In genomic region chr12:124544311-124544970, GRCh38 we compare ENCODE assay signal across 13 cellular contexts. TPM values are rescaled to one million over a fixed set of nuclear protein-coding genes. Genes with fewer than 3 reads are reported as not detected.
DNase-seq lines count a peak whose midpoint lies in the region; ATAC-seq and TF ChIP-seq lines count a peak whose summit lies in the region.
"Had no signal": no experiment of that assay in that cellular context is flagged by ENCODE, and none has a peak within 500 bp of the region (broad histone marks: within the 10 kb centered on the region; RNA-seq: fewer than 3 reads in every experiment).

No MANE protein-coding gene starts in this region.

- H3K4me3 Mint-ChIP-seq in activated CD8-positive, alpha-beta T cell treated with anti-CD3 and anti-CD28 coated beads, Interleukin-2, amount 10 ng/mL, durations not matched to agents 7 days and 5 days: no peak overlapping the region
- no peak overlapping the region for H3K4me3 Mint-ChIP-seq in activated CD8-positive, alpha-beta T cell treated with anti-CD3 and anti-CD28 coated beads for 36 hours
- H3K4me3 Mint-ChIP-seq in stimulated activated memory B cell treated with anti-CD40 and anti-IgM and Interleukin-4, amounts not matched to agents 10 μg/mL and 1 μg/mL and 100 μg/mL, for 72 hours: no peak overlapping the region

- POLR2A ChIA-PET in activated CD8-positive, alpha-beta T cell treated with anti-CD3 and anti-CD28 coated beads, Interleukin-2, amount 10 ng/mL, durations not matched to agents 7 days and 5 days (lab: Charles Lee): no interaction called here
- POLR2A ChIA-PET in activated CD8-positive, alpha-beta T cell treated with anti-CD3 and anti-CD28 coated beads for 36 hours (lab: Charles Lee): interaction anchor here (2.1 kb wide), 1 partner anchor 91 kb away, joined by 6 read pairs; no protein-coding TSS in a partner anchor
- POLR2A ChIA-PET in Panc1 (lab: Charles Lee): interaction anchor here (0.7 kb wide), 1 partner anchor 25 kb away, joined by 8 read pairs; no protein-coding TSS in a partner anchor

- H3K27me3 Mint-ChIP-seq in activated CD8-positive, alpha-beta T cell treated with anti-CD3 and anti-CD28 coated beads, Interleukin-2, amount 10 ng/mL, durations not matched to agents 7 days and 5 days (ENCODE audit: low read depth): no peaks in the 10 kb centered on the region
- no peaks in the 10 kb centered on the region for H3K27me3 Mint-ChIP-seq in activated CD8-positive, alpha-beta T cell treated with anti-CD3 and anti-CD28 coated beads for 36 hours
- no peaks in the 10 kb centered on the region for H3K27me3 Mint-ChIP-seq in stimulated activated memory B cell treated with anti-CD40 and anti-IgM and Interleukin-4, amounts not matched to agents 10 μg/mL and 1 μg/mL and 100 μg/mL, for 72 hours

- H3K9me2 ChIP-seq in hepatocyte (replicated peaks; ENCODE audit: insufficient read depth): no peaks in the 10 kb centered on the region

- H3K9me3 ChIP-seq in Panc1 (ENCODE audit: control insufficient read depth, insufficient read depth, low read depth, low read length): no peaks in the 10 kb centered on the region
- H3K9me3 ChIP-seq in hepatocyte (ENCODE audit: low read depth): no peaks in the 10 kb centered on the region
- H3K9me3 ChIP-seq: right lobe of liver had no signal

- peak overlapping the region; percentile 56 for H3K4me2 ChIP-seq in hepatocyte

- H3K4me1 ChIP-seq in Panc1 (ENCODE audit: control insufficient read depth, insufficient read depth, low read length) (peaks cover 81% of the 10 kb centered on the region), hepatocyte (ENCODE audit: insufficient read depth) (peaks cover 48% of the 10 kb centered on the region)
- H3K4me1 ChIP-seq: right lobe of liver had no signal

- H3K27me3 ChIP-seq in Panc1 (ENCODE audit: control insufficient read depth, insufficient read depth, low read length): no peaks in the 10 kb centered on the region
- H3K27me3 ChIP-seq in hepatocyte: no peaks in the 10 kb centered on the region
- H3K27me3 ChIP-seq: right lobe of liver had no signal

- H3K9me3 Mint-ChIP-seq in activated CD8-positive, alpha-beta T cell treated with anti-CD3 and anti-CD28 coated beads, Interleukin-2, amount 10 ng/mL, durations not matched to agents 7 days and 5 days (ENCODE audit: insufficient read depth): no peaks in the 10 kb centered on the region
- no peaks in the 10 kb centered on the region for H3K9me3 Mint-ChIP-seq in activated CD8-positive, alpha-beta T cell treated with anti-CD3 and anti-CD28 coated beads for 36 hours
- H3K9me3 Mint-ChIP-seq in stimulated activated memory B cell treated with anti-CD40 and anti-IgM and Interleukin-4, amounts not matched to agents 10 μg/mL and 1 μg/mL and 100 μg/mL, for 72 hours: no peaks in the 10 kb centered on the region

- 61% methylated on average over 12 of the region's 16 CpGs for WGBS in hepatocyte (ENCODE audit: low lambda C conversion rate, missing lambda C conversion rate)

- intact Hi-C loops in activated CD8-positive, alpha-beta T cell treated with anti-CD3 and anti-CD28 coated beads for 36 hours (cut with micrococcal nuclease): loop anchor here (10.0 kb wide), 1 partner anchor 90 kb away; no protein-coding TSS in a partner anchor
- intact Hi-C loops in Panc1 (cut with micrococcal nuclease; ENCODE audit: unreplicated experiment): no loop called here

- H3K79me2 ChIP-seq in hepatocyte: peaks cover 87% of the 10 kb centered on the region

- in situ Hi-C loops in Panc1 (cut with HindIII; ENCODE audit: low pct_unique_long_range_greater_than_20kb, low sequenced_read_pairs): no loop called here

- H3K36me3 ChIP-seq in Panc1 (ENCODE audit: control insufficient read depth, insufficient read depth, low read length) (no peaks in the 10 kb centered on the region), hepatocyte (replicated peaks; ENCODE audit: insufficient read depth, low read depth) (no peaks in the 10 kb centered on the region)
- H3K36me3 ChIP-seq: right lobe of liver had no signal

- peak overlapping the region; percentile 30 for H3K27ac Mint-ChIP-seq in activated CD8-positive, alpha-beta T cell treated with anti-CD3 and anti-CD28 coated beads, Interleukin-2, amount 10 ng/mL, durations not matched to agents 7 days and 5 days
- H3K27ac Mint-ChIP-seq in activated CD8-positive, alpha-beta T cell treated with anti-CD3 and anti-CD28 coated beads for 36 hours: no peak overlapping the region
- H3K27ac Mint-ChIP-seq in stimulated activated memory B cell treated with anti-CD40 and anti-IgM and Interleukin-4, amounts not matched to agents 10 μg/mL and 1 μg/mL and 100 μg/mL, for 72 hours: peak overlapping the region; percentile 76

- BruUV-seq in Panc1 (replicated peaks; lab: Mats Ljungman, UMichigan): no TSS peak

- H3K4me1 Mint-ChIP-seq in activated CD8-positive, alpha-beta T cell treated with anti-CD3 and anti-CD28 coated beads, Interleukin-2, amount 10 ng/mL, durations not matched to agents 7 days and 5 days (ENCODE audit: low read depth): peaks cover 36% of the 10 kb centered on the region
- H3K4me1 Mint-ChIP-seq in activated CD8-positive, alpha-beta T cell treated with anti-CD3 and anti-CD28 coated beads for 36 hours (ENCODE audit: low read depth): peaks cover 66% of the 10 kb centered on the region
- H3K4me1 Mint-ChIP-seq in stimulated activated memory B cell treated with anti-CD40 and anti-IgM and Interleukin-4, amounts not matched to agents 10 μg/mL and 1 μg/mL and 100 μg/mL, for 72 hours: peaks cover 70% of the 10 kb centered on the region

- H3K4me3 ChIP-seq in Panc1 (ENCODE audit: low read depth in 2 of 2, low read length in 2 of 2) (peak overlapping the region in 1 of 2 experiments; percentile 14; a peak in 2 of 4 replicates), hepatocyte (no peak overlapping the region)
- H3K4me3 ChIP-seq: right lobe of liver had no signal

- CTCF ChIA-PET in activated CD8-positive, alpha-beta T cell treated with anti-CD3 and anti-CD28 coated beads, Interleukin-2, amount 10 ng/mL, durations not matched to agents 7 days and 5 days (lab: Charles Lee): no interaction called here
- CTCF ChIA-PET in activated CD8-positive, alpha-beta T cell treated with anti-CD3 and anti-CD28 coated beads for 36 hours (lab: Charles Lee): no interaction called here
- CTCF ChIA-PET in Panc1 (lab: Charles Lee): no interaction called here

- no peak for ATAC-seq in activated CD8-positive, alpha-beta T cell treated with anti-CD3 and anti-CD28 coated beads, Interleukin-2, amount 10 ng/mL, durations not matched to agents 7 days and 5 days
- no peak for ATAC-seq in activated CD8-positive, alpha-beta T cell treated with anti-CD3 and anti-CD28 coated beads for 36 hours
- ATAC-seq in Panc1: peak; percentile 39
- no peak for ATAC-seq in stimulated activated memory B cell treated with anti-CD40 and anti-IgM and Interleukin-4, amounts not matched to agents 10 μg/mL and 1 μg/mL and 100 μg/mL, for 72 hours
- no peak for ATAC-seq in GM21528 (IDR thresholded peaks at IDR 0.05; ENCODE audit: low FRiP score, unreplicated experiment)
- ATAC-seq in GM21619 (IDR thresholded peaks at IDR 0.05; ENCODE audit: unreplicated experiment): no peak
- no peak for ATAC-seq in GM18519 (IDR thresholded peaks at IDR 0.05; ENCODE audit: low FRiP score, unreplicated experiment)
- ATAC-seq: HCT116 had no signal

- H4K20me1 ChIP-seq in hepatocyte (ENCODE audit: insufficient read depth, poor library complexity, severe bottlenecking): peaks cover 86% of the 10 kb centered on the region

- TF ChIP-seq CTCF in activated CD8-positive, alpha-beta T cell treated with anti-CD3 and anti-CD28 coated beads for 36 hours (IDR thresholded peaks at IDR 0.05): no peak
- no peak for TF ChIP-seq CTCF in Panc1 (IDR thresholded peaks at IDR 0.05)
- no peak for TF ChIP-seq CTCF in hepatocyte (IDR thresholded peaks at IDR 0.05; ENCODE audit: poor library complexity)

- H3K36me3 Mint-ChIP-seq in activated CD8-positive, alpha-beta T cell treated with anti-CD3 and anti-CD28 coated beads, Interleukin-2, amount 10 ng/mL, durations not matched to agents 7 days and 5 days (ENCODE audit: low read depth): no peaks in the 10 kb centered on the region
- peaks cover 6% of the 10 kb centered on the region for H3K36me3 Mint-ChIP-seq in activated CD8-positive, alpha-beta T cell treated with anti-CD3 and anti-CD28 coated beads for 36 hours (ENCODE audit: low read depth)
- no peaks in the 10 kb centered on the region for H3K36me3 Mint-ChIP-seq in stimulated activated memory B cell treated with anti-CD40 and anti-IgM and Interleukin-4, amounts not matched to agents 10 μg/mL and 1 μg/mL and 100 μg/mL, for 72 hours

- H3K27ac ChIP-seq in Panc1 (ENCODE audit: low read length) (peak overlapping the region; percentile 98), hepatocyte (no peak overlapping the region)
- H3K27ac ChIP-seq: right lobe of liver had no signal

- no peak overlapping the region for H2AFZ ChIP-seq in hepatocyte

- no peak for DNase-seq in activated CD8-positive, alpha-beta T cell treated with anti-CD3 and anti-CD28 coated beads, Interleukin-2, amount 10 ng/mL, durations not matched to agents 7 days and 5 days
- DNase-seq in activated CD8-positive, alpha-beta T cell treated with anti-CD3 and anti-CD28 coated beads for 36 hours: no peak
- no peak for DNase-seq in Panc1 (ENCODE audit: low read depth, low spot score)
- no peak for DNase-seq in hepatocyte (ENCODE audit: low spot score)
- DNase-seq: activated T-cell treated with anti-CD3 and anti-CD28 coated beads, Interleukin-2, amount 50 U/mL, for 48 hours; GDM1; right lobe of liver; T-helper 9 cell had no signal

RNA-seq across cellular contexts. Expression of gene NCOR2, which starts 23.0 kb away (rescaled TPM):
- total RNA-seq in activated CD8-positive, alpha-beta T cell treated with anti-CD3 and anti-CD28 coated beads, Interleukin-2, amount 10 ng/mL, durations not matched to agents 7 days and 5 days: 10 to 100 TPM; 92.9 to 99.9 TPM
- total RNA-seq in activated CD8-positive, alpha-beta T cell treated with anti-CD3 and anti-CD28 coated beads for 36 hours: 100 to 1,000 TPM; 105 to 110 TPM
- total RNA-seq in Panc1 (2021; ENCODE audit: unreplicated experiment) (461 TPM), hepatocyte (12.9 and 40.3 TPM in 2 replicates)
- 441 TPM for polyA plus RNA-seq in Panc1 (2012; ENCODE audit: insufficient read length)
- polyA plus RNA-seq in hepatocyte: 121 and 136 TPM in 2 replicates
